In the genomic region with DNA sequence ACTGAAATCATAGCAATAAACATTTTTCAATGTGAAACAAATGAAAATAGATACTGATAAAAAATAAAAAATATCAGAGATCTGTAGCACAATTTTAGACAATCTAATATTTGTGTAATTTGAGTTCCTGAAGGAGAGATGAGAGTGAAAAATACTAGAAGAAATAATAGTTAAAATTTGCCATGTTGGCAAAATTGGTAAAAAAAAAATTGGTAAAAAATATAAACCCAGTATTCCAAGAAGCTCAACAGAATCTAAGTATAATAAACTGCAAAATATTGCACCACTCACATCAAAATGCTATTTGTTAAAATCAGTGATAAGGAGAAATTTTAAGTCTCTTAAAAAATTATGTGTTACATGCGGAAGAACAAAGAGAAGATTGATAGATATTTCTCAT, we compare ENCODE assay signal across 28 cellular contexts.
DNase-seq lines count a peak whose midpoint lies in the region; ATAC-seq, FAIRE-seq and TF ChIP-seq lines count a peak whose summit lies in the region.
"Had no signal": no experiment of that assay in that cellular context is flagged by ENCODE, and none has a peak within 500 bp of the region (broad histone marks: within the 10 kb centered on the region; RNA-seq: fewer than 3 reads in every experiment).

No MANE protein-coding gene starts in this region.

- no peak for FAIRE-seq in HepG2 (lab: Jason Lieb, UNC)
- no peak for FAIRE-seq in K562 (lab: Jason Lieb, UNC)
- FAIRE-seq in kidney (lab: Jason Lieb, UNC), result peak; percentile 6
- FAIRE-seq in small intestine (lab: Jason Lieb, UNC), result peak; percentile 36
- FAIRE-seq: GM12878, GM12892, GM18507 had no signal

- TF ChIP-seq POLR2A in HepG2 (IDR thresholded peaks at IDR 0.05; ENCODE audit: insufficient read depth in 1 of 2, low read depth in 2 of 2, low read length in 2 of 2), result no peak
- TF ChIP-seq POLR2A in right lobe of liver (IDR thresholded peaks at IDR 0.05), result no peak
- TF ChIP-seq POLR2A in K562 (conservative IDR thresholded peaks at IDR 0.05), result no peak

- peaks cover 4% of the 10 kb centered on the region for H3K4me1 Mint-ChIP-seq in mesothelial cell of epicardium
- H3K4me1 Mint-ChIP-seq: CD14-positive monocyte; CD4-positive, alpha-beta memory T cell; CD4-positive, CD25-positive, alpha-beta regulatory T cell; CD8-positive, alpha-beta memory T cell had no signal

- DNase-seq in HepG2 (ENCODE audit: low spot score) (no peak), right lobe of liver (no peak), K562 (ENCODE audit: extremely low read depth in 1 of 4, low spot score in 3 of 4) (no peak), kidney (no peak), small intestine (no peak), ecto neural progenitor cell (ENCODE audit: low spot score) (no peak), mesothelial cell of epicardium (ENCODE audit: low spot score in 2 of 2, unreplicated experiment in 2 of 2) (no peak), islet precursor cell (no peak)
- DNase-seq: ACHN; BE2C; C1 segment of cervical spinal cord; CD4-positive, alpha-beta memory T cell; CD4-positive, CD25-positive, alpha-beta regulatory T cell; CD8-positive, alpha-beta memory T cell; COR-L47; DMS 273 treated with DMSO at 0.1 percent for 48 hours; DMS153; DMS53; DMS79; DND-41; EL; GDM1 had no signal

- H3K36me3 ChIP-seq in HepG2 (replicated peaks in 1 of 2; ENCODE audit: control insufficient read depth in 1 of 2, insufficient read depth in 2 of 2, low read length in 2 of 2) (no peaks in the 10 kb centered on the region), right lobe of liver (no peaks in the 10 kb centered on the region), K562 (ENCODE audit: control insufficient read depth, insufficient read depth, low read length) (no peaks in the 10 kb centered on the region), kidney (ENCODE audit: control insufficient read depth in 1 of 2, insufficient read depth in 2 of 2, low read length in 2 of 2) (no peaks in the 10 kb centered on the region), small intestine (ENCODE audit: control insufficient read depth in 2 of 2, insufficient read depth in 2 of 2, low read length in 2 of 2) (no peaks in the 10 kb centered on the region)
- H3K36me3 ChIP-seq: BE2C, BLaER1 had no signal

- intact Hi-C loops in HepG2 (cut with micrococcal nuclease; ENCODE audit: unreplicated experiment) (no loop called here), right lobe of liver (cut with DNase I) (no loop called here), K562 (cut with micrococcal nuclease) (no loop called here), kidney (cut with DNase I) (no loop called here)

- peaks cover 3% of the 10 kb centered on the region for H3K36me3 Mint-ChIP-seq in mesothelial cell of epicardium
- H3K36me3 Mint-ChIP-seq: CD14-positive monocyte; CD4-positive, alpha-beta memory T cell; CD4-positive, CD25-positive, alpha-beta regulatory T cell; CD8-positive, alpha-beta memory T cell had no signal

- no peaks in the 10 kb centered on the region; a peak in 1 of 5 replicates for H3K27me3 ChIP-seq in HepG2 (ENCODE audit: control insufficient read depth in 1 of 2, insufficient read depth in 2 of 2, low read length in 2 of 2)
- no peaks in the 10 kb centered on the region for H3K27me3 ChIP-seq in right lobe of liver
- no peaks in the 10 kb centered on the region for H3K27me3 ChIP-seq in K562 (ENCODE audit: control insufficient read depth in 2 of 2, insufficient read depth in 2 of 2, low read length in 2 of 2)
- H3K27me3 ChIP-seq in small intestine (ENCODE audit: control insufficient read depth in 2 of 2, insufficient read depth in 2 of 2, low read length in 2 of 2), result no peaks in the 10 kb centered on the region
- H3K27me3 ChIP-seq: BE2C, BLaER1 had no signal

- H4K20me1 ChIP-seq in HepG2 (ENCODE audit: insufficient read depth, low read length) (no peaks in the 10 kb centered on the region), K562 (replicated peaks; ENCODE audit: control insufficient read depth, insufficient read depth, low read length) (no peaks in the 10 kb centered on the region)
- H4K20me1 ChIP-seq: BLaER1 had no signal

- TF ChIP-seq RAD21 in HepG2 (CRISPR knock-in tag; IDR thresholded peaks at IDR 0.05) (no peak), K562 (CRISPR knock-in tag; conservative IDR thresholded peaks at IDR 0.05 in 1 of 2, IDR thresholded peaks at IDR 0.05 in 1 of 2) (no peak)

- no peak overlapping the region for H3K4me3 Mint-ChIP-seq in mesothelial cell of epicardium
- H3K4me3 Mint-ChIP-seq: CD14-positive monocyte; CD4-positive, alpha-beta memory T cell; CD4-positive, CD25-positive, alpha-beta regulatory T cell; CD8-positive, alpha-beta memory T cell had no signal

- ATAC-seq in HepG2 (no peak), right lobe of liver (no peak), K562 (no peak)
- ATAC-seq: GM12878 had no signal

- H3K27ac ChIP-seq in HepG2 (ENCODE audit: extremely low read length, insufficient read depth, low read length) (no peak overlapping the region), right lobe of liver (no peak overlapping the region), K562 (ENCODE audit: extremely low read depth, low read depth, low read length) (no peak overlapping the region), kidney (ENCODE audit: low read depth in 2 of 2, low read length in 2 of 2) (no peak overlapping the region), small intestine (ENCODE audit: low read depth in 1 of 2, low read length in 1 of 2) (no peak overlapping the region)
- H3K27ac ChIP-seq: 22Rv1, BLaER1 had no signal

- H3K9me1 ChIP-seq in K562 (ENCODE audit: control insufficient read depth, insufficient read depth, low read length), result no peaks in the 10 kb centered on the region

- peaks cover 16% of the 10 kb centered on the region for H3K9me3 Mint-ChIP-seq in mesothelial cell of epicardium
- H3K9me3 Mint-ChIP-seq: CD14-positive monocyte had no signal

- no TSS peak for BruUV-seq in HepG2 (replicated peaks; lab: Mats Ljungman, UMichigan)
- no TSS peak for BruUV-seq in K562 (replicated peaks; lab: Mats Ljungman, UMichigan)

- TF ChIP-seq CTCF in HepG2 (CRISPR knock-in tag; IDR thresholded peaks at IDR 0.05) (no peak), right lobe of liver (IDR thresholded peaks at IDR 0.05) (no peak), K562 (IDR thresholded peaks at IDR 0.05 in 2 of 3, conservative IDR thresholded peaks at IDR 0.05 in 1 of 3; ENCODE audit: insufficient read depth in 2 of 3, low read depth in 1 of 3, low read length in 3 of 3) (no peak), kidney (IDR thresholded peaks at IDR 0.05; ENCODE audit: borderline replicate concordance, extremely low read depth, insufficient read depth) (no peak), mesothelial cell of epicardium (IDR thresholded peaks at IDR 0.05; ENCODE audit: unreplicated experiment) (no peak)

- no peak overlapping the region for H3K27ac Mint-ChIP-seq in mesothelial cell of epicardium
- H3K27ac Mint-ChIP-seq: CD14-positive monocyte; CD4-positive, alpha-beta memory T cell; CD4-positive, CD25-positive, alpha-beta regulatory T cell; CD8-positive, alpha-beta memory T cell had no signal

- CTCF ChIA-PET in HepG2 (lab: Yijun Ruan, JAX; ENCODE audit: low intra/inter-chr PET ratio, low total read pairs) (no interaction called here), K562 (lab: Yijun Ruan, JAX; ENCODE audit: low intra/inter-chr PET ratio) (no interaction called here)

- TF ChIP-seq EP300 in HepG2 (IDR thresholded peaks at IDR 0.05; ENCODE audit: low read depth in 2 of 2, low read length in 2 of 2) (no peak), HepG2 (CRISPR knock-in tag; IDR thresholded peaks at IDR 0.05; ENCODE audit: borderline replicate concordance) (no peak), K562 (IDR thresholded peaks at IDR 0.05; ENCODE audit: low read length) (no peak)

- H3K9me3 ChIP-seq in HepG2 (ENCODE audit: low read length), result no peaks in the 10 kb centered on the region
- no peaks in the 10 kb centered on the region for H3K9me3 ChIP-seq in right lobe of liver
- H3K9me3 ChIP-seq in K562 (replicated peaks; ENCODE audit: control insufficient read depth, insufficient read depth, low read depth, low read length), result no peaks in the 10 kb centered on the region; the same call in 1 of the 2 replicates
- H3K9me3 ChIP-seq in kidney (ENCODE audit: control insufficient read depth in 1 of 2, low read length in 2 of 2), result no peaks in the 10 kb centered on the region
- no peaks in the 10 kb centered on the region for H3K9me3 ChIP-seq in small intestine (ENCODE audit: control insufficient read depth, low read depth)
- H3K9me3 ChIP-seq: BE2C, BLaER1 had no signal

- H3K79me2 ChIP-seq in HepG2 (ENCODE audit: insufficient read depth, low read length), result no peaks in the 10 kb centered on the region
- H3K79me2 ChIP-seq in K562 (ENCODE audit: control insufficient read depth, insufficient read depth, low read length), result no peaks in the 10 kb centered on the region

- WGBS in HepG2 (ENCODE audit: low lambda C conversion rate), result 74% methylated on average over 1 of the region's 1 CpG
- 71% methylated on average over 1 of the region's 1 CpG for WGBS in right lobe of liver (ENCODE audit: insufficient coverage, low coverage, low lambda C conversion rate, missing lambda C conversion rate)
- 21% methylated on average over 1 of the region's 1 CpG for WGBS in K562 (ENCODE audit: insufficient coverage, low coverage, missing lambda C conversion rate)
- 90 to 97% (median 96%) methylated on average over 1 of the region's 1 CpG for WGBS in small intestine, 3 donors

- H3K4me2 ChIP-seq in HepG2 (ENCODE audit: low read depth, low read length), result no peak overlapping the region
- H3K4me2 ChIP-seq in K562 (ENCODE audit: insufficient read depth, low read length), result no peak overlapping the region
- H3K4me2 ChIP-seq: BLaER1 had no signal

- in situ Hi-C loops in HepG2 (cut with HindIII; ENCODE audit: extremely low pct_ligation_motif_present, low pct_unique_long_range_greater_than_20kb) (no loop called here), K562 (cut with MboI) (no loop called here)

- H3K4me1 ChIP-seq in HepG2 (ENCODE audit: insufficient read depth, low read length) (no peaks in the 10 kb centered on the region), right lobe of liver (no peaks in the 10 kb centered on the region), K562 (replicated peaks in 1 of 2; ENCODE audit: control insufficient read depth in 2 of 2, insufficient read depth in 2 of 2, low read length in 2 of 2) (no peaks in the 10 kb centered on the region), kidney (ENCODE audit: control insufficient read depth in 1 of 2, insufficient read depth in 1 of 2, low read depth in 1 of 2, low read length in 2 of 2) (no peaks in the 10 kb centered on the region), small intestine (ENCODE audit: control insufficient read depth in 2 of 2, insufficient read depth in 1 of 2, low read depth in 1 of 2, low read length in 1 of 2) (no peaks in the 10 kb centered on the region)
- H3K4me1 ChIP-seq: BE2C, BLaER1 had no signal

- no peak overlapping the region for H3K9ac ChIP-seq in HepG2 (ENCODE audit: insufficient read depth, low read depth, low read length)
- H3K9ac ChIP-seq in K562 (ENCODE audit: insufficient read depth in 1 of 2, low read depth in 2 of 2, low read length in 2 of 2), result no peak overlapping the region
- H3K9ac ChIP-seq in kidney (ENCODE audit: low read length in 2 of 2), result no peak overlapping the region
- H3K9ac ChIP-seq: BLaER1 had no signal

- H3K27me3 Mint-ChIP-seq in mesothelial cell of epicardium (ENCODE audit: low read depth), result no peaks in the 10 kb centered on the region
- H3K27me3 Mint-ChIP-seq: CD4-positive, alpha-beta memory T cell; CD4-positive, CD25-positive, alpha-beta regulatory T cell; CD8-positive, alpha-beta memory T cell had no signal

- H3K4me3 ChIP-seq in HepG2 (replicated peaks in 1 of 3; ENCODE audit: insufficient read depth in 1 of 3, low read depth in 2 of 3, low read length in 3 of 3) (no peak overlapping the region), right lobe of liver (no peak overlapping the region), K562 (no peak overlapping the region), kidney (ENCODE audit: low read length in 2 of 2) (no peak overlapping the region), small intestine (ENCODE audit: low read depth in 1 of 2, low read length in 2 of 2) (no peak overlapping the region)
- H3K4me3 ChIP-seq: BLaER1, GM12878 had no signal

- POLR2A ChIA-PET in HepG2 (lab: Yijun Ruan, JAX) (no interaction called here), K562 (lab: Yijun Ruan, JAX) (no interaction called here)

- H2AFZ ChIP-seq in HepG2 (ENCODE audit: low read length), result no peak overlapping the region
- H2AFZ ChIP-seq in K562 (ENCODE audit: low read depth, low read length), result no peak overlapping the region
